In the genomic region with DNA sequence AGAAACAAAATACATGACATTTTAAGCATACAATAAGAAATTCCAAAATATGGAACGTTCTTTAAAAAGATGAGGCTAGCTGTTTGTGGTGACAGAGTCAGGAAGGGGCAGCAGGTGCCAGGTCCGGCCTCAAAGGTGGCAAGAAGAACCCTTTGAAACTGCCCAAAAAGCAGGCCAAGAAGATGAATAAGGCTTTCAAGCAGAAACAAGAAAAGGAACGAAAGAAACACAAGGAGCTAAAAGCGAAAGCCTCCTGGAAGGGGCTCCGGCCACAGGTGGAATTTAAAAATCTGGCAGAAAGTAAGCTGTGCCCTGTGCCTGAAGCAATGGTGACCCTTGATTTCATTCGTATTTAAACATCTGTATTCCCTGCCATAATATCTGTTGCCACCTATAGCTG, we compare ENCODE assay signal across 30 cellular contexts. TPM values are rescaled to one million over a fixed set of nuclear protein-coding genes. Genes with fewer than 3 reads are reported as not detected.
A peak's percentile ranks its signal among the peaks of the same experiment; 100 is the strongest.
DNase-seq lines count a peak whose midpoint lies in the region; ATAC-seq and TF ChIP-seq lines count a peak whose summit lies in the region.
"Had no signal": no experiment of that assay in that cellular context is flagged by ENCODE, and none has a peak within 500 bp of the region (broad histone marks: within the 10 kb centered on the region; RNA-seq: fewer than 3 reads in every experiment).

No MANE protein-coding gene starts in this region.

- intact Hi-C loops in lower lobe of right lung (cut with DNase I): no loop called here

- no peak overlapping the region for H3K23ac ChIP-seq in trophoblast cell (ENCODE audit: low read length)

- H4K12ac ChIP-seq in trophoblast cell (ENCODE audit: low read depth, low read length): no peak overlapping the region

- H3K18ac ChIP-seq in trophoblast cell (ENCODE audit: low read length): no peak overlapping the region

- peaks cover 3 to 13% of the 10 kb centered on the region in 2 donors for H3K36me3 Mint-ChIP-seq in activated T-cell treated with anti-CD3 and anti-CD28 coated beads, Interleukin-2, amount 50 U/mL, for 72 hours (ENCODE audit: insufficient read depth in 2 of 2)
- H3K36me3 Mint-ChIP-seq in brain: peaks cover 70% of the 10 kb centered on the region

- peak overlapping the region in 1 of 2 donors; percentile 22 for H3K4me3 Mint-ChIP-seq in activated T-cell treated with anti-CD3 and anti-CD28 coated beads, Interleukin-2, amount 50 U/mL, for 72 hours
- H3K4me3 Mint-ChIP-seq in brain: peak overlapping the region in 2 of 5 experiments; percentile 68 to 75
- H3K4me3 Mint-ChIP-seq: activated CD4-positive, alpha-beta T cell treated with anti-CD3 and anti-CD28 coated beads, Interleukin-2, amount 10 ng/mL, durations not matched to agents 7 days and 5 days; activated CD8-positive, alpha-beta memory T cell treated with anti-CD3 and anti-CD28 coated beads, Interleukin-2, amount 10 ng/mL, durations not matched to agents 7 days and 5 days; activated naive CD8-positive, alpha-beta T cell treated with anti-CD3 and anti-CD28 coated beads for 36 hours; T-helper 2 cell treated with Interferon-gamma antibody and Interleukin-4, amounts not matched to agents 5 μg/mL and 100 μg/mL, for 36 hours had no signal

- no peak for DNase-seq in activated T-cell treated with anti-CD3 and anti-CD28 coated beads, Interleukin-2, amount 50 U/mL, for 72 hours
- DNase-seq in activated T-cell treated with anti-CD3 and anti-CD28 coated beads, Interleukin-2, amount 50 U/mL, for 48 hours: no peak
- DNase-seq in G401 (ENCODE audit: low spot score) (peak; percentile 15), trophoblast cell (peak in 1 of 2 donors; percentile 18), NOMO-1 (lab: John Stamatoyannopoulos, UW; ENCODE audit: unreplicated experiment in 2 of 2) (no peak), lower lobe of right lung (no peak), NCI-H82 (lab: John Stamatoyannopoulos, UW) (no peak)
- DNase-seq: activated CD4-positive, alpha-beta T cell treated with anti-CD3 and anti-CD28 coated beads, Interleukin-2, amount 10 ng/mL, durations not matched to agents 7 days and 5 days; activated CD8-positive, alpha-beta memory T cell treated with anti-CD3 and anti-CD28 coated beads, Interleukin-2, amount 10 ng/mL, durations not matched to agents 7 days and 5 days; activated naive CD8-positive, alpha-beta T cell treated with anti-CD3 and anti-CD28 coated beads for 36 hours; central memory CD4-positive, alpha-beta T cell; COR-L47; dermis blood vessel endothelial cell; DMS53; GF-D8; KBM-7; MG63; NCI-H146; NCI-H2107; NCI-H446; nucleus accumbens; PC-9; Right ventricle myocardium superior; stimulated activated naive CD4-positive, alpha-beta T cell treated with Interleukin-2 at 50 U/mL for 16 hours; uterus; WERI-Rb-1 had no signal

- H3K4me3 ChIP-seq in trophoblast cell (ENCODE audit: low read depth, low read length) (no peak overlapping the region), lower lobe of right lung (no peak overlapping the region)
- H3K4me3 ChIP-seq: ascending aorta, MG63, PC-9, thoracic aorta, uterus had no signal

- no peak for TF ChIP-seq CTCF in brain (conservative IDR thresholded peaks at IDR 0.05)
- no peak for TF ChIP-seq CTCF in lower lobe of right lung (IDR thresholded peaks at IDR 0.05)

- H4K8ac ChIP-seq in trophoblast cell (ENCODE audit: low read depth, low read length): no peak overlapping the region

- H3K79me2 ChIP-seq in trophoblast cell (ENCODE audit: control insufficient read depth, insufficient read depth, low read length, poor library complexity): peaks cover 20% of the 10 kb centered on the region

- no peak overlapping the region for H2AFZ ChIP-seq in trophoblast cell (ENCODE audit: insufficient read depth, low read length, poor library complexity)
- H2AFZ ChIP-seq: PC-9 had no signal

- H3K9ac ChIP-seq in trophoblast cell (ENCODE audit: low read length): no peak overlapping the region

- peak overlapping the region; percentile 70 for H3K27ac Mint-ChIP-seq in activated T-cell treated with anti-CD3 and anti-CD28 coated beads, Interleukin-2, amount 50 U/mL, for 72 hours
- peak overlapping the region in 4 of 5 experiments; percentile 31 to 47 (median 36) for H3K27ac Mint-ChIP-seq in brain
- H3K27ac Mint-ChIP-seq: activated CD4-positive, alpha-beta T cell treated with anti-CD3 and anti-CD28 coated beads, Interleukin-2, amount 10 ng/mL, durations not matched to agents 7 days and 5 days; activated CD8-positive, alpha-beta memory T cell treated with anti-CD3 and anti-CD28 coated beads, Interleukin-2, amount 10 ng/mL, durations not matched to agents 7 days and 5 days; activated naive CD8-positive, alpha-beta T cell treated with anti-CD3 and anti-CD28 coated beads for 36 hours; T-helper 2 cell treated with Interferon-gamma antibody and Interleukin-4, amounts not matched to agents 5 μg/mL and 100 μg/mL, for 36 hours had no signal

- no peaks in the 10 kb centered on the region for H3K9me3 ChIP-seq in trophoblast cell (ENCODE audit: insufficient read depth, low read depth, low read length)
- no peaks in the 10 kb centered on the region for H3K9me3 ChIP-seq in lower lobe of right lung
- H3K9me3 ChIP-seq: ascending aorta, MG63, thoracic aorta, uterus had no signal

- no peak overlapping the region for H2BK12ac ChIP-seq in trophoblast cell (ENCODE audit: low read length)

- ATAC-seq in activated T-cell treated with anti-CD3 and anti-CD28 coated beads, Interleukin-2, amount 50 U/mL, for 72 hours (replicated peaks in 1 of 2): no peak
- no peak for ATAC-seq in lower lobe of right lung
- ATAC-seq: activated CD8-positive, alpha-beta memory T cell treated with anti-CD3 and anti-CD28 coated beads, Interleukin-2, amount 10 ng/mL, durations not matched to agents 7 days and 5 days had no signal

- H3K79me1 ChIP-seq in trophoblast cell (ENCODE audit: low read length): peaks cover 1% of the 10 kb centered on the region

- H3K4ac ChIP-seq in trophoblast cell (ENCODE audit: low read depth, low read length): peak overlapping the region; percentile 84

- no CpG with 5 or more reads among the region's 6 CpGs for WGBS in trophoblast cell (ENCODE audit: extremely low coverage, insufficient coverage, insufficient read length)

- H2AK5ac ChIP-seq in trophoblast cell (ENCODE audit: low read length): no peak overlapping the region

- H3K4me1 ChIP-seq in trophoblast cell (ENCODE audit: control insufficient read depth in 1 of 2, insufficient read depth in 2 of 2, low read length in 2 of 2) (peaks cover 0 to 3% of the 10 kb centered on the region in 2 experiments), lower lobe of right lung (peaks cover 81% of the 10 kb centered on the region)

- H3K27ac ChIP-seq in trophoblast cell (ENCODE audit: low read depth, low read length) (no peak overlapping the region), lower lobe of right lung (no peak overlapping the region)
- H3K27ac ChIP-seq: ascending aorta, PC-9, thoracic aorta, uterus, WERI-Rb-1 had no signal

- no peak overlapping the region for H4K91ac ChIP-seq in trophoblast cell (ENCODE audit: low read depth, low read length)

- no peak overlapping the region for H2BK5ac ChIP-seq in trophoblast cell (ENCODE audit: low read depth, low read length, poor library complexity)

- peaks cover 80% of the 10 kb centered on the region for H3K4me1 Mint-ChIP-seq in activated T-cell treated with anti-CD3 and anti-CD28 coated beads, Interleukin-2, amount 50 U/mL, for 72 hours (ENCODE audit: low read depth)
- H3K4me1 Mint-ChIP-seq in brain: peaks cover 62% of the 10 kb centered on the region

- H3K9me3 Mint-ChIP-seq in activated T-cell treated with anti-CD3 and anti-CD28 coated beads, Interleukin-2, amount 50 U/mL, for 72 hours: no peaks in the 10 kb centered on the region
- peaks cover 0 to 6% (median under 1%) of the 10 kb centered on the region in 5 experiments for H3K9me3 Mint-ChIP-seq in brain
- H3K9me3 Mint-ChIP-seq: activated CD4-positive, alpha-beta T cell treated with anti-CD3 and anti-CD28 coated beads, Interleukin-2, amount 10 ng/mL, durations not matched to agents 7 days and 5 days; activated naive CD8-positive, alpha-beta T cell treated with anti-CD3 and anti-CD28 coated beads for 36 hours; T-helper 2 cell treated with Interferon-gamma antibody and Interleukin-4, amounts not matched to agents 5 μg/mL and 100 μg/mL, for 36 hours had no signal

- H3K27me3 ChIP-seq in trophoblast cell (ENCODE audit: insufficient read depth, low read length): no peaks in the 10 kb centered on the region
- H3K27me3 ChIP-seq in lower lobe of right lung (ENCODE audit: low read depth): no peaks in the 10 kb centered on the region
- H3K27me3 ChIP-seq: ascending aorta, MG63, uterus had no signal

- no peak overlapping the region for H2BK120ac ChIP-seq in trophoblast cell (ENCODE audit: insufficient read depth, low read length, poor library complexity)

- H3K14ac ChIP-seq in trophoblast cell (ENCODE audit: low read length): no peak overlapping the region

- H3K36me3 ChIP-seq in trophoblast cell (ENCODE audit: control insufficient read depth in 1 of 2, insufficient read depth in 2 of 2, low read length in 2 of 2): peaks cover 3 to 5% of the 10 kb centered on the region in 2 experiments
- peaks cover 11% of the 10 kb centered on the region for H3K36me3 ChIP-seq in lower lobe of right lung
- H3K36me3 ChIP-seq: thoracic aorta, uterus had no signal

- in situ Hi-C loops in G401 (cut with HindIII; ENCODE audit: low sequenced_read_pairs): no loop called here

- H3K27me3 Mint-ChIP-seq in activated T-cell treated with anti-CD3 and anti-CD28 coated beads, Interleukin-2, amount 50 U/mL, for 72 hours (ENCODE audit: low read depth): no peaks in the 10 kb centered on the region
- peaks cover 4% of the 10 kb centered on the region for H3K27me3 Mint-ChIP-seq in brain
- H3K27me3 Mint-ChIP-seq: activated CD4-positive, alpha-beta T cell treated with anti-CD3 and anti-CD28 coated beads, Interleukin-2, amount 10 ng/mL, durations not matched to agents 7 days and 5 days; activated CD8-positive, alpha-beta memory T cell treated with anti-CD3 and anti-CD28 coated beads, Interleukin-2, amount 10 ng/mL, durations not matched to agents 7 days and 5 days; activated naive CD8-positive, alpha-beta T cell treated with anti-CD3 and anti-CD28 coated beads for 36 hours had no signal

- no peak overlapping the region for H3K4me2 ChIP-seq in trophoblast cell (ENCODE audit: low read length)
- H3K4me2 ChIP-seq: PC-9 had no signal

RNA-seq across cellular contexts. Expression of a gene that starts 5.5 kb away (rescaled TPM):
- total RNA-seq in activated T-cell treated with anti-CD3 and anti-CD28 coated beads, Interleukin-2, amount 50 U/mL, for 72 hours: 10 to 100 TPM; 69.2 to 71.7 TPM
- total RNA-seq in G401 (2014; rRNA removed; shearing (Covaris generic)): 33.4 and 47.6 TPM in 2 replicates
- polyA plus RNA-seq in brain (ENCODE audit: insufficient read depth, low read depth, low replicate concordance): 18.6 TPM
- polyA plus RNA-seq in trophoblast cell (2013): 21.7 and 22.9 TPM in 2 replicates
- total RNA-seq in lower lobe of right lung: 55.4 TPM

RNA-seq across cellular contexts. Expression of a gene that starts 52.5 kb away (rescaled TPM):
- total RNA-seq in activated T-cell treated with anti-CD3 and anti-CD28 coated beads, Interleukin-2, amount 50 U/mL, for 72 hours: 10 to 100 TPM; 56.3 to 74.7 TPM
- total RNA-seq in G401 (2014; rRNA removed; shearing (Covaris generic)): 54.8 and 57.8 TPM in 2 replicates
- 23.3 TPM for polyA plus RNA-seq in brain (ENCODE audit: insufficient read depth, low read depth, low replicate concordance)
- polyA plus RNA-seq in trophoblast cell (2013): 18.1 and 18.4 TPM in 2 replicates
- 20.5 TPM for total RNA-seq in lower lobe of right lung
